Comparison of ENCODE assay signal across 15 cellular contexts in the genomic region with DNA sequence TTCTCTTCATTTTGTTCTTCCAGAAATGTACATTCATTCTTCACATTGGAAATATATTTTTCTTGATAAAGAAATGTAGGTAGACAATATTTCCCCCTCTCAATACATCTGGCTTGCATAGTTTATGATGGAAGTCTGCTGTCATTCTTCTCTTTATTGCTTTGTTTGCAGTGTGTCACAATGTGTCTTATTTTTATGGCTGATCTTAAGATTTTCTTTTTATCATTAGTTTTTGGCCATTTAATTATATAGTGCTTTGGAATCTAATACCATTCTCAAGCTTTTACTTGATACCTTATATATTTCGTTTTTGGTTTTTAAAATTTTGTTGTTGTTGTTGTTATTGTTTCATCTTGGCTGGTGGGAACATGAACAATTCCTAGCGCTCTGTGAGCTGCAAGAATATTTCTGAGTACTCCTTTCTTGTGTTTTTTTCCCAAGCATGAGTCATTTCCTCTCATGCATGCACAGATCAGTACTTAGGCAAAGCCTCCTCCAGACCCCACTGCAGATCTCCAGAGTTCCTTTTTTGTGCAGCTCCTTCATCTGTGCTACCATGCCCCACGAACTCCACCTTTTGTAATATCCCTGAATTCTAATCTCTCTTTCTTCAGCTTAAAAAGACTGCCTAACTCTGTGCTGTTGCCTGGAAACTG. TPM values are rescaled to one million over a fixed set of nuclear protein-coding genes. Genes with fewer than 3 reads are reported as not detected.
DNase-seq lines count a peak whose midpoint lies in the region; FAIRE-seq and TF ChIP-seq lines count a peak whose summit lies in the region.
"Had no signal": no experiment of that assay in that cellular context is flagged by ENCODE, and none has a peak within 500 bp of the region (broad histone marks: within the 10 kb centered on the region; RNA-seq: fewer than 3 reads in every experiment).

No MANE protein-coding gene starts in this region.

- no peak overlapping the region for H3K27ac ChIP-seq in breast epithelium
- no peak overlapping the region for H3K27ac ChIP-seq in uterus
- H3K27ac ChIP-seq in effector memory CD4-positive, alpha-beta T cell (ENCODE audit: insufficient read depth, low read length, poor library complexity, severe bottlenecking), result no peak overlapping the region
- H3K27ac ChIP-seq: coronary artery, gastroesophageal sphincter had no signal

- POLR2A ChIA-PET in MCF 10A (lab: Yijun Ruan, JAX), result interaction anchor here (0.7 to 1.1 kb wide), 2 partner anchors 113 to 200 kb away, joined by 3 read pairs; no protein-coding TSS in a partner anchor

- no peaks in the 10 kb centered on the region for H3K36me3 ChIP-seq in breast epithelium
- no peaks in the 10 kb centered on the region for H3K36me3 ChIP-seq in uterus
- H3K36me3 ChIP-seq in effector memory CD4-positive, alpha-beta T cell (ENCODE audit: control insufficient read depth, insufficient read depth, low read length), result no peaks in the 10 kb centered on the region
- H3K36me3 ChIP-seq: gastroesophageal sphincter had no signal

- CTCF ChIA-PET in MCF 10A (lab: Yijun Ruan, JAX), result interaction anchor here (0.5 to 1.4 kb wide), 3 partner anchors 938 to 1638 kb away, joined by 3 to 6 read pairs (median 4); no protein-coding TSS in a partner anchor

- DNase-seq in MCF 10A (ENCODE audit: unreplicated experiment) (peak; percentile 27), breast epithelium (ENCODE audit: low spot score in 2 of 2) (no peak), NOMO-1 treated with dmso at 0.1 percent for 144 hours (lab: John Stamatoyannopoulos, UW; ENCODE audit: unreplicated experiment) (peak; percentile 40), cardiac fibroblast (ENCODE audit: low read depth in 2 of 2) (peak; percentile 56 to 77), urothelium cell line (ENCODE audit: low spot score) (peak; percentile 15), KG1 (lab: John Stamatoyannopoulos, UW) (no peak), uterus (no peak)
- no peak for DNase-seq in effector memory CD4-positive, alpha-beta T cell
- DNase-seq: NCI-H1694; NK-92 treated with Interleukin-12 subunit alpha and Interleukin-12 subunit beta, amount 100 ng/mL, for 24 hours; stimulated activated CD4-positive, alpha-beta T cell treated with anti-CD3 and anti-CD28 coated beads, Interleukin-4, amount 100 ng/mL, for 4 hours; stimulated activated naive CD8-positive, alpha-beta T cell treated with anti-CD3 and anti-CD28 coated beads, Interleukin-15, Interleukin-2, amounts not matched to agents 100 U/mL and 50 U/mL, for 24 hours had no signal

- BruUV-seq in MCF 10A (replicated peaks; lab: Mats Ljungman, UMichigan), result no TSS peak

- H3K4me1 ChIP-seq in breast epithelium (no peaks in the 10 kb centered on the region), uterus (peaks cover 0 to 2% of the 10 kb centered on the region in 2 donors)
- peaks cover 3% of the 10 kb centered on the region for H3K4me1 ChIP-seq in effector memory CD4-positive, alpha-beta T cell (ENCODE audit: control insufficient read depth, insufficient read depth, low read length, poor library complexity, severe bottlenecking)

- H3K27me3 Mint-ChIP-seq in MCF 10A (ENCODE audit: insufficient read depth, unreplicated experiment), result no peaks in the 10 kb centered on the region

- no peak overlapping the region for H3K4me3 Mint-ChIP-seq in MCF 10A (ENCODE audit: unreplicated experiment)

- no peaks in the 10 kb centered on the region for H3K4me1 Mint-ChIP-seq in MCF 10A (ENCODE audit: insufficient read depth, unreplicated experiment)

- no peaks in the 10 kb centered on the region for H3K36me3 Mint-ChIP-seq in MCF 10A (ENCODE audit: insufficient read depth, unreplicated experiment)
- H3K36me3 Mint-ChIP-seq: activated naive CD4-positive, alpha-beta T cell treated with anti-CD3 and anti-CD28 coated beads, Interleukin-2, amount 50 U/mL, for 72 hours had no signal

- TF ChIP-seq POLR2A in breast epithelium (IDR thresholded peaks at IDR 0.05), result no peak
- no peak for TF ChIP-seq POLR2A in uterus (IDR thresholded peaks at IDR 0.05)

- H3K27ac Mint-ChIP-seq in MCF 10A (ENCODE audit: low read depth, unreplicated experiment), result peak overlapping the region; percentile 40
- H3K27ac Mint-ChIP-seq: activated naive CD4-positive, alpha-beta T cell treated with anti-CD3 and anti-CD28 coated beads, Interleukin-2, amount 50 U/mL, for 72 hours had no signal

- H3K4me3 ChIP-seq in breast epithelium, result no peak overlapping the region
- H3K4me3 ChIP-seq in cardiac fibroblast (replicated peaks in 1 of 2; ENCODE audit: low read depth in 2 of 2, low read length in 2 of 2), result no peak overlapping the region
- H3K4me3 ChIP-seq in uterus, result no peak overlapping the region
- H3K4me3 ChIP-seq in effector memory CD4-positive, alpha-beta T cell (ENCODE audit: insufficient read depth, low read depth, low read length, poor library complexity, severe bottlenecking), result no peak overlapping the region
- H3K4me3 ChIP-seq: coronary artery, gastroesophageal sphincter had no signal

- intact Hi-C loops in MCF 10A (cut with micrococcal nuclease), result no loop called here
- intact Hi-C loops in breast epithelium (cut with DNase I; ENCODE audit: low total_unique reads), result no loop called here
- intact Hi-C loops in uterus (cut with DNase I; ENCODE audit: low total_unique reads), result no loop called here

- TF ChIP-seq CTCF in MCF 10A (IDR thresholded peaks at IDR 0.05; ENCODE audit: unreplicated experiment) (no peak), breast epithelium (IDR thresholded peaks at IDR 0.05) (no peak), cardiac fibroblast (IDR thresholded peaks at IDR 0.05; ENCODE audit: low read depth, low read length) (no peak), uterus (IDR thresholded peaks at IDR 0.05) (no peak)

- H3K27me3 ChIP-seq in breast epithelium (no peaks in the 10 kb centered on the region), uterus (no peaks in the 10 kb centered on the region)
- no peaks in the 10 kb centered on the region for H3K27me3 ChIP-seq in effector memory CD4-positive, alpha-beta T cell (replicated peaks; ENCODE audit: control insufficient read depth, insufficient read depth, low read length, poor library complexity, severe bottlenecking)
- H3K27me3 ChIP-seq: gastroesophageal sphincter had no signal

- H3K9me3 ChIP-seq in breast epithelium (peaks cover 0 to 13% of the 10 kb centered on the region in 2 donors), uterus (no peaks in the 10 kb centered on the region)
- no peaks in the 10 kb centered on the region for H3K9me3 ChIP-seq in effector memory CD4-positive, alpha-beta T cell (ENCODE audit: control insufficient read depth, low read length)

- FAIRE-seq in urothelium cell line (lab: Jason Lieb, UNC), result no peak

- peaks cover 9% of the 10 kb centered on the region for H3K9me3 Mint-ChIP-seq in MCF 10A (ENCODE audit: unreplicated experiment)
- H3K9me3 Mint-ChIP-seq: activated naive CD4-positive, alpha-beta T cell treated with anti-CD3 and anti-CD28 coated beads, Interleukin-2, amount 50 U/mL, for 72 hours had no signal

RNA-seq across cellular contexts. Expression of a gene that starts 13.7 kb away (rescaled TPM):
- 151 and 156 TPM in 2 replicates for total RNA-seq in MCF 10A (2022)
- 100 to 1,000 TPM in 2 of 3 donors, 10 to 100 TPM in 1; 84.2 to 111 (median 109) TPM for total RNA-seq in breast epithelium
- total RNA-seq in uterus, result 100 to 1,000 TPM in 3 of 4 donors, 10 to 100 TPM in 1; 72.9 to 128 (median 106) TPM

Comparison
In these comparisons a context has a peak if more than half of its experiments do, and no peak if none do; other contexts are left out.
1. DNase-seq: peak in MCF 10A (single experiment), NOMO-1 treated with dmso at 0.1 percent for 144 hours (single experiment), cardiac fibroblast (2 of 2) and urothelium cell line (single experiment); none in breast epithelium (0 of 2), KG1 (single experiment), uterus (0 of 2) and effector memory CD4-positive, alpha-beta T cell (0 of 3).